In the genomic region with DNA sequence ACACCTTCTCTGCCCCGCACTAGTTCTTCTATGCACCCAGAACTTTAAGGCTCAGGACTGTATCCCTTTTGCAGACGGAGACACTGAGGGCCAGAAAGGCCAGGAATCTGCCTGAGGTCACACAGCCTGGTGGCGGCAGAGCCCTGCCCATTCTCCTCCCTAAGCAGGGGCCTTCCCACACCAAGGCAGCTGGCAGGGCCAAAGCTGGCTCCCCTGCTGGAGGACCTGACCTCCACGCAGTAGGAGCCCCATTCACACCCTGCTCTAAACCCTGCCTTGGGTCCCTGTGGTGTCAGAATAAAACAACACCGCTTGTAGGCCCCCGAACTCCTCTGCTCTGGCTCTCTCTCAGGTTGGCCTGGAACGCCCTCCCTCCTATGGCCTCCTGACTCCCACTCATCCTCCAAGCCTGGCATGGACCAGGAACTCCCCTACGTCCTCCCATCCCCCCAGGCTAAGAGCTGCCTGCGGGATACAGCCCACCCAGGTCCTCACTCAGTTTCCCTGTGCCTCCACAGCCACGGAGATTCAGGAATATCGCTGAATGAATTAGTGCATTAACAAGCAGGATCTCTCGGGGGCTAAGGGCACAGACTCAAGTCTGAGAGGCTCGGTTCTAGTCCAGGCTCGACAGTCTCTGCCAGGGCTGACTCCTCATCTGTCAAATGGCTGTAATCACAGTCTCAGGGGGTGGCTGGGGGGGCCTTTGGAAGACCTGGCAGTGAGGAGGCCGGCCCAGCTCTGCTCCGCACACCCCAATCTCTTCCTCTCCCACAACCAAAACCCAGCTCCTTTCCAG, we compare ENCODE assay signal across 2 cellular contexts.
TF ChIP-seq lines count a peak whose summit lies in the region.

No MANE protein-coding gene starts in this region.

TF ChIP-seq in A549, 52 proteins besides CTCF, POLR2A, EP300 and RAD21:
- TF ChIP-seq RNF2 (IDR thresholded peaks at IDR 0.05; ENCODE audit: borderline replicate concordance, low read depth) = no peak
- TF ChIP-seq RCOR1 (IDR thresholded peaks at IDR 0.05; ENCODE audit: low read depth, low read length) = no peak
- TF ChIP-seq NPAS2 (CRISPR knock-in tag; IDR thresholded peaks at IDR 0.05; ENCODE audit: borderline replicate concordance) = no peak
- TF ChIP-seq, protein P1, sequence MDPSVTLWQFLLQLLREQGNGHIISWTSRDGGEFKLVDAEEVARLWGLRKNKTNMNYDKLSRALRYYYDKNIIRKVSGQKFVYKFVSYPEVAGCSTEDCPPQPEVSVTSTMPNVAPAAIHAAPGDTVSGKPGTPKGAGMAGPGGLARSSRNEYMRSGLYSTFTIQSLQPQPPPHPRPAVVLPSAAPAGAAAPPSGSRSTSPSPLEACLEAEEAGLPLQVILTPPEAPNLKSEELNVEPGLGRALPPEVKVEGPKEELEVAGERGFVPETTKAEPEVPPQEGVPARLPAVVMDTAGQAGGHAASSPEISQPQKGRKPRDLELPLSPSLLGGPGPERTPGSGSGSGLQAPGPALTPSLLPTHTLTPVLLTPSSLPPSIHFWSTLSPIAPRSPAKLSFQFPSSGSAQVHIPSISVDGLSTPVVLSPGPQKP (IDR thresholded peaks at IDR 0.05; ENCODE audit: low read depth, low read length) = no peak
- TF ChIP-seq, protein P2, sequence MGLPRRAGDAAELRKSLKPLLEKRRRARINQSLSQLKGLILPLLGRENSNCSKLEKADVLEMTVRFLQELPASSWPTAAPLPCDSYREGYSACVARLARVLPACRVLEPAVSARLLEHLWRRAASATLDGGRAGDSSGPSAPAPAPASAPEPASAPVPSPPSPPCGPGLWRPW (IDR thresholded peaks at IDR 0.05) = no peak
- no peak for TF ChIP-seq ZNF302 (CRISPR knock-in tag; IDR thresholded peaks at IDR 0.05)
- TF ChIP-seq, protein P3, sequence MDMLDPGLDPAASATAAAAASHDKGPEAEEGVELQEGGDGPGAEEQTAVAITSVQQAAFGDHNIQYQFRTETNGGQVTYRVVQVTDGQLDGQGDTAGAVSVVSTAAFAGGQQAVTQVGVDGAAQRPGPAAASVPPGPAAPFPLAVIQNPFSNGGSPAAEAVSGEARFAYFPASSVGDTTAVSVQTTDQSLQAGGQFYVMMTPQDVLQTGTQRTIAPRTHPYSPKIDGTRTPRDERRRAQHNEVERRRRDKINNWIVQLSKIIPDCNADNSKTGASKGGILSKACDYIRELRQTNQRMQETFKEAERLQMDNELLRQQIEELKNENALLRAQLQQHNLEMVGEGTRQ (IDR thresholded peaks at IDR 0.05) = no peak
- no peak for TF ChIP-seq CBX2 (IDR thresholded peaks at IDR 0.05; ENCODE audit: borderline replicate concordance, low read depth)
- no peak for TF ChIP-seq PHF8 (IDR thresholded peaks at IDR 0.05; ENCODE audit: borderline replicate concordance, low read depth)
- TF ChIP-seq CHD4 (IDR thresholded peaks at IDR 0.05; ENCODE audit: borderline replicate concordance) = no peak
- no peak for TF ChIP-seq POLR2AphosphoS2 (conservative IDR thresholded peaks at IDR 0.05; ENCODE audit: low read length)
- TF ChIP-seq HOXB5 (CRISPR knock-in tag; IDR thresholded peaks at IDR 0.05) = no peak
- TF ChIP-seq, protein P4, sequence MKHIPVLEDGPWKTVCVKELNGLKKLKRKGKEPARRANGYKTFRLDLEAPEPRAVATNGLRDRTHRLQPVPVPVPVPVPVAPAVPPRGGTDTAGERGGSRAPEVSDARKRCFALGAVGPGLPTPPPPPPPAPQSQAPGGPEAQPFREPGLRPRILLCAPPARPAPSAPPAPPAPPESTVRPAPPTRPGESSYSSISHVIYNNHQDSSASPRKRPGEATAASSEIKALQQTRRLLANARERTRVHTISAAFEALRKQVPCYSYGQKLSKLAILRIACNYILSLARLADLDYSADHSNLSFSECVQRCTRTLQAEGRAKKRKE (CRISPR knock-in tag; IDR thresholded peaks at IDR 0.05; ENCODE audit: low read depth) = no peak
- no peak for TF ChIP-seq FOXS1 (CRISPR knock-in tag; IDR thresholded peaks at IDR 0.05)
- TF ChIP-seq, protein P5, sequence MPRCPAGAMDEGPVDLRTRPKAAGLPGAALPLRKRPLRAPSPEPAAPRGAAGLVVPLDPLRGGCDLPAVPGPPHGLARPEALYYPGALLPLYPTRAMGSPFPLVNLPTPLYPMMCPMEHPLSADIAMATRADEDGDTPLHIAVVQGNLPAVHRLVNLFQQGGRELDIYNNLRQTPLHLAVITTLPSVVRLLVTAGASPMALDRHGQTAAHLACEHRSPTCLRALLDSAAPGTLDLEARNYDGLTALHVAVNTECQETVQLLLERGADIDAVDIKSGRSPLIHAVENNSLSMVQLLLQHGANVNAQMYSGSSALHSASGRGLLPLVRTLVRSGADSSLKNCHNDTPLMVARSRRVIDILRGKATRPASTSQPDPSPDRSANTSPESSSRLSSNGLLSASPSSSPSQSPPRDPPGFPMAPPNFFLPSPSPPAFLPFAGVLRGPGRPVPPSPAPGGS (IDR thresholded peaks at IDR 0.05) = no peak
- no peak for TF ChIP-seq CBX8 (IDR thresholded peaks at IDR 0.05)
- TF ChIP-seq NFE2L2 (conservative IDR thresholded peaks at IDR 0.05; ENCODE audit: low read length) = no peak
- TF ChIP-seq BHLHE40 (IDR thresholded peaks at IDR 0.05; ENCODE audit: low read depth, low read length) = no peak

TF ChIP-seq in SK-N-SH, 30 proteins besides CTCF, POLR2A, EP300 and RAD21:
- TF ChIP-seq TAF1 (IDR thresholded peaks at IDR 0.05; ENCODE audit: borderline replicate concordance, low read depth, low read length) (no peak), NRF1 (IDR thresholded peaks at IDR 0.05; ENCODE audit: low read depth, low read length) (no peak), FOXM1 (IDR thresholded peaks at IDR 0.05; ENCODE audit: low read depth) (no peak), EZH2phosphoT487 (IDR thresholded peaks at IDR 0.05; ENCODE audit: borderline replicate concordance, low read depth) (no peak), MXI1 (IDR thresholded peaks at IDR 0.05; ENCODE audit: low read depth, low read length) (no peak), MEF2A (IDR thresholded peaks at IDR 0.05; ENCODE audit: borderline replicate concordance, low read depth) (no peak), TEAD4 (IDR thresholded peaks at IDR 0.05; ENCODE audit: borderline replicate concordance, insufficient read depth) (no peak), SIN3A (IDR thresholded peaks at IDR 0.05; ENCODE audit: borderline replicate concordance, low read depth, low read length) (no peak), FOSL2 (IDR thresholded peaks at IDR 0.05; ENCODE audit: borderline replicate concordance, low read depth) (no peak), POLR2AphosphoS5 (IDR thresholded peaks at IDR 0.05; ENCODE audit: low read depth, low read length) (no peak), SMC3 (IDR thresholded peaks at IDR 0.05; ENCODE audit: low read depth, low read length) (no peak), CHD2 (IDR thresholded peaks at IDR 0.05; ENCODE audit: low read length, partially characterized antibody) (no peak), FOXJ3 (CRISPR knock-in tag; IDR thresholded peaks at IDR 0.05) (no peak)
- TF ChIP-seq, protein P6, sequence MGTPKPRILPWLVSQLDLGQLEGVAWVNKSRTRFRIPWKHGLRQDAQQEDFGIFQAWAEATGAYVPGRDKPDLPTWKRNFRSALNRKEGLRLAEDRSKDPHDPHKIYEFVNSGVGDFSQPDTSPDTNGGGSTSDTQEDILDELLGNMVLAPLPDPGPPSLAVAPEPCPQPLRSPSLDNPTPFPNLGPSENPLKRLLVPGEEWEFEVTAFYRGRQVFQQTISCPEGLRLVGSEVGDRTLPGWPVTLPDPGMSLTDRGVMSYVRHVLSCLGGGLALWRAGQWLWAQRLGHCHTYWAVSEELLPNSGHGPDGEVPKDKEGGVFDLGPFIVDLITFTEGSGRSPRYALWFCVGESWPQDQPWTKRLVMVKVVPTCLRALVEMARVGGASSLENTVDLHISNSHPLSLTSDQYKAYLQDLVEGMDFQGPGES (IDR thresholded peaks at IDR 0.05; ENCODE audit: low read depth, low read length) = no peak
- TF ChIP-seq, protein P7, sequence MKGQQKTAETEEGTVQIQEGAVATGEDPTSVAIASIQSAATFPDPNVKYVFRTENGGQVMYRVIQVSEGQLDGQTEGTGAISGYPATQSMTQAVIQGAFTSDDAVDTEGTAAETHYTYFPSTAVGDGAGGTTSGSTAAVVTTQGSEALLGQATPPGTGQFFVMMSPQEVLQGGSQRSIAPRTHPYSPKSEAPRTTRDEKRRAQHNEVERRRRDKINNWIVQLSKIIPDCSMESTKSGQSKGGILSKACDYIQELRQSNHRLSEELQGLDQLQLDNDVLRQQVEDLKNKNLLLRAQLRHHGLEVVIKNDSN (IDR thresholded peaks at IDR 0.05; ENCODE audit: borderline replicate concordance, low read depth) = no peak
- TF ChIP-seq, protein P3 (IDR thresholded peaks at IDR 0.05; ENCODE audit: borderline replicate concordance, low read depth, low read length) = no peak
- TF ChIP-seq, protein P8, sequence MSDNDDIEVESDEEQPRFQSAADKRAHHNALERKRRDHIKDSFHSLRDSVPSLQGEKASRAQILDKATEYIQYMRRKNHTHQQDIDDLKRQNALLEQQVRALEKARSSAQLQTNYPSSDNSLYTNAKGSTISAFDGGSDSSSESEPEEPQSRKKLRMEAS (IDR thresholded peaks at IDR 0.05; ENCODE audit: low read depth) = no peak
- TF ChIP-seq, protein P9, sequence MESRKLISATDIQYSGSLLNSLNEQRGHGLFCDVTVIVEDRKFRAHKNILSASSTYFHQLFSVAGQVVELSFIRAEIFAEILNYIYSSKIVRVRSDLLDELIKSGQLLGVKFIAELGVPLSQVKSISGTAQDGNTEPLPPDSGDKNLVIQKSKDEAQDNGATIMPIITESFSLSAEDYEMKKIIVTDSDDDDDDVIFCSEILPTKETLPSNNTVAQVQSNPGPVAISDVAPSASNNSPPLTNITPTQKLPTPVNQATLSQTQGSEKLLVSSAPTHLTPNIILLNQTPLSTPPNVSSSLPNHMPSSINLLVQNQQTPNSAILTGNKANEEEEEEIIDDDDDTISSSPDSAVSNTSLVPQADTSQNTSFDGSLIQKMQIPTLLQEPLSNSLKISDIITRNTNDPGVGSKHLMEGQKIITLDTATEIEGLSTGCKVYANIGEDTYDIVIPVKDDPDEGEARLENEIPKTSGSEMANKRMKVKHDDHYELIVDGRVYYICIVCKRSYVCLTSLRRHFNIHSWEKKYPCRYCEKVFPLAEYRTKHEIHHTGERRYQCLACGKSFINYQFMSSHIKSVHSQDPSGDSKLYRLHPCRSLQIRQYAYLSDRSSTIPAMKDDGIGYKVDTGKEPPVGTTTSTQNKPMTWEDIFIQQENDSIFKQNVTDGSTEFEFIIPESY (IDR thresholded peaks at IDR 0.05; ENCODE audit: borderline replicate concordance, low read depth) = no peak
- TF ChIP-seq, protein P10, sequence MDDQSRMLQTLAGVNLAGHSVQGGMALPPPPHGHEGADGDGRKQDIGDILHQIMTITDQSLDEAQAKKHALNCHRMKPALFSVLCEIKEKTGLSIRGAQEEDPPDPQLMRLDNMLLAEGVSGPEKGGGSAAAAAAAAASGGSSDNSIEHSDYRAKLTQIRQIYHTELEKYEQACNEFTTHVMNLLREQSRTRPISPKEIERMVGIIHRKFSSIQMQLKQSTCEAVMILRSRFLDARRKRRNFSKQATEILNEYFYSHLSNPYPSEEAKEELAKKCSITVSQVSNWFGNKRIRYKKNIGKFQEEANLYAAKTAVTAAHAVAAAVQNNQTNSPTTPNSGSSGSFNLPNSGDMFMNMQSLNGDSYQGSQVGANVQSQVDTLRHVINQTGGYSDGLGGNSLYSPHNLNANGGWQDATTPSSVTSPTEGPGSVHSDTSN (IDR thresholded peaks at IDR 0.05) = no peak
